In the genomic region with DNA sequence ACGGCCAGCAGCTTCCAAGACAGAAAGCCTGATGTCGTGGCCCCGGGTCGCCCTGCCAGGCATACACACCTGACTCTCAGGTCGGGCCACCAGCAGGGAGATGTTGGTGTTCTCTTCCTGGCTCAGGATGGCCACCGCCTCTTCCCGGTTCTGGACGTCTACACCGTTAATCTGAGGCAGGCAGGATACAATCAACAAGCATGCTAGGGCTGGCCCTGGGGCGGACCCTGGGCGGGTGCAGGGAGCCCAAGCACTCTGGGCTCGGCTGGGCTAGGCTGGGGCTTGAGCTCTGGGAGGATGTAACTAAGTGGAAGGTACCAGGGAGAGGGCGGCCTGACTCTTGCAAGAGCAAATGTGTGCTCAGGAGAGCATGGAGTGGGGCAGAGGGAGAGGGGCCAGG, we compare ENCODE assay signal across 34 cellular contexts. TPM values are rescaled to one million over a fixed set of nuclear protein-coding genes. Genes with fewer than 3 reads are reported as not detected.
"Had no signal": no experiment of that assay in that cellular context is flagged by ENCODE, and none has a peak within 500 bp of the region (broad histone marks: within the 10 kb centered on the region; RNA-seq: fewer than 3 reads in every experiment).

No MANE protein-coding gene starts in this region.

- H3K27ac ChIP-seq: adrenal gland, ascending aorta, cardiac muscle cell, VCaP had no signal

- DNase-seq: activated B cell treated with CpG ODN at 0.5 μM for 24 hours; activated CD4-positive, alpha-beta memory T cell treated with anti-CD3 and anti-CD28 coated beads for 36 hours; activated CD4-positive, alpha-beta T cell treated with anti-CD3 and anti-CD28 coated beads for 4 hours; activated CD4-positive, alpha-beta T cell treated with anti-CD3 and anti-CD28 coated beads, Interleukin-2, amount 10 ng/mL, durations not matched to agents 24 days and 14 days; activated CD4-positive, alpha-beta T cell treated with anti-CD3 and anti-CD28 coated beads, Interleukin-2, amount 50 U/mL, for 1 hour; activated CD4-positive, alpha-beta T cell treated with anti-CD3 and anti-CD28 coated beads, Interleukin-2, amount 50 U/mL, for 4 hours; activated CD4-positive, CD25-positive, alpha-beta regulatory T cell treated with anti-CD3 and anti-CD28 coated beads, Interleukin-2, amount 50 U/mL, for 72 hours; activated CD8-positive, alpha-beta memory T cell treated with anti-CD3 and anti-CD28 coated beads, Interleukin-2, amount 50 U/mL, for 4 hours; activated CD8-positive, alpha-beta T cell treated with anti-CD3 and anti-CD28 coated beads for 36 hours; activated effector memory CD4-positive, alpha-beta T cell treated with anti-CD3 and anti-CD28 coated beads, Interleukin-2, amount 50 U/mL, for 16 hours; activated gamma-delta T cell treated with Interleukin-2 at 50 U/mL for 16 hours; activated naive CD4-positive, alpha-beta T cell; activated naive CD4-positive, alpha-beta T cell treated with anti-CD3 and anti-CD28 coated beads for 36 hours; activated naive CD4-positive, alpha-beta T cell treated with anti-CD3 and anti-CD28 coated beads, Interleukin-2, amount 50 U/mL, for 16 hours; activated naive CD8-positive, alpha-beta T cell treated with anti-CD3 and anti-CD28 coated beads for 36 hours; activated T-cell treated with anti-CD3 and anti-CD28 coated beads for 4 hours; activated T-cell treated with anti-CD3 and anti-CD28 coated beads, Interleukin-2, amount 50 U/mL, for 1 hour; activated T-cell treated with anti-CD3 and anti-CD28 coated beads, Interleukin-2, amount 50 U/mL, for 4 hours; activated T-cell treated with anti-CD3 and anti-CD28 coated beads, Interleukin-2, amount 50 U/mL, for 72 hours; adrenal gland; amniotic stem cell; anterior cingulate cortex; caudate nucleus; cerebellar nuclear complex; T-helper 1 cell; T-helper 2 cell; T-helper 9 cell had no signal

- ATAC-seq: activated CD8-positive, alpha-beta T cell treated with anti-CD3 and anti-CD28 coated beads for 36 hours; activated naive CD4-positive, alpha-beta T cell treated with anti-CD3 and anti-CD28 coated beads, Interleukin-2, amount 50 U/mL, for 72 hours; activated T-cell treated with anti-CD3 and anti-CD28 coated beads, Interleukin-2, amount 50 U/mL, for 4 hours; activated T-cell treated with anti-CD3 and anti-CD28 coated beads, Interleukin-2, amount 50 U/mL, for 72 hours; activated T-helper 17 cell treated with anti-CD3 and anti-CD28 coated beads, Interleukin-2, amount 50 U/mL, for 72 hours had no signal

- H3K4me3 ChIP-seq: adrenal gland, ascending aorta, cardiac muscle cell had no signal

RNA-seq across cellular contexts. Expression of a gene that starts 24.6 kb away (rescaled TPM):
- total RNA-seq: activated B cell treated with CpG ODN at 0.5 μM for 24 hours; activated CD4-positive, alpha-beta memory T cell treated with anti-CD3 and anti-CD28 coated beads for 36 hours; activated CD4-positive, alpha-beta T cell treated with anti-CD3 and anti-CD28 coated beads, Interleukin-2, amount 10 ng/mL, durations not matched to agents 24 days and 14 days; activated CD8-positive, alpha-beta memory T cell treated with anti-CD3 and anti-CD28 coated beads for 36 hours; activated naive CD4-positive, alpha-beta T cell treated with anti-CD3 and anti-CD28 coated beads for 36 hours; activated naive CD4-positive, alpha-beta T cell treated with anti-CD3 and anti-CD28 coated beads, Interleukin-2, amount 50 U/mL, for 72 hours; activated naive CD8-positive, alpha-beta T cell treated with anti-CD3 and anti-CD28 coated beads for 36 hours; activated T-cell treated with anti-CD3 and anti-CD28 coated beads, Interleukin-2, amount 50 U/mL, for 4 hours; activated T-cell treated with anti-CD3 and anti-CD28 coated beads, Interleukin-2, amount 50 U/mL, for 72 hours; activated T-helper 1 cell treated with anti-CD3 and anti-CD28 coated beads, Interleukin-12 subunit alpha, Interleukin-12 subunit beta, Interleukin-2, Interleukin-4 antibody, amounts not matched to agents 30 ng/mL and 10 ng/mL and 1 ng/mL, durations not matched to agents 14 hours and 24 hours and 36 hours; activated T-helper 17 cell treated with anti-CD3 and anti-CD28 coated beads, Interleukin-2, amount 50 U/mL, for 72 hours; cardiac muscle cell had no signal

RNA-seq across cellular contexts. Expression of a gene that starts 41.4 kb away (rescaled TPM):
- total RNA-seq: activated B cell treated with CpG ODN at 0.5 μM for 24 hours had no signal
